In genomic region chr9:126805546-126806262, GRCh38 we compare ENCODE assay signal across 8 cellular contexts. TPM values are rescaled to one million over a fixed set of nuclear protein-coding genes. Genes with fewer than 3 reads are reported as not detected.
A peak's percentile ranks its signal among the peaks of the same experiment; 100 is the strongest.
DNase-seq lines count a peak whose midpoint lies in the region; ATAC-seq and TF ChIP-seq lines count a peak whose summit lies in the region.

No MANE protein-coding gene starts in this region.

- peaks cover 8% of the 10 kb centered on the region for H3K36me3 Mint-ChIP-seq in activated CD4-positive, alpha-beta T cell treated with anti-CD3 and anti-CD28 coated beads, Interleukin-2, amount 10 ng/mL, durations not matched to agents 7 days and 5 days (ENCODE audit: low read depth)
- H3K36me3 Mint-ChIP-seq in stimulated activated effector memory CD8-positive, alpha-beta T cell treated with anti-CD3 and anti-CD28 coated beads, Interleukin-12 subunit alpha, Interleukin-12 subunit beta, amount 100 ng/mL, for 72 hours = peaks cover 65% of the 10 kb centered on the region

- DNase-seq in ELF-1 (ENCODE audit: low read depth, low spot score) (peak; percentile 37), LNCaP clone FGC (ENCODE audit: low read depth) (no peak), cerebellum (ENCODE audit: low spot score) (no peak)
- peak; percentile 80 for DNase-seq in activated CD4-positive, alpha-beta T cell treated with anti-CD3 and anti-CD28 coated beads, Interleukin-2, amount 10 ng/mL, durations not matched to agents 7 days and 5 days
- DNase-seq in effector CD4-positive, alpha-beta T cell = peak; percentile 74
- DNase-seq in stimulated activated effector memory CD8-positive, alpha-beta T cell treated with anti-CD3 and anti-CD28 coated beads, Interleukin-12 subunit alpha, Interleukin-12 subunit beta, amount 100 ng/mL, for 72 hours (ENCODE audit: low spot score in 2 of 2) = peak; percentile 58 to 88

- H3K4me3 Mint-ChIP-seq in activated CD4-positive, alpha-beta T cell treated with anti-CD3 and anti-CD28 coated beads, Interleukin-2, amount 10 ng/mL, durations not matched to agents 7 days and 5 days = peak overlapping the region; percentile 92
- peak overlapping the region; percentile 90 for H3K4me3 Mint-ChIP-seq in stimulated activated effector memory CD8-positive, alpha-beta T cell treated with anti-CD3 and anti-CD28 coated beads, Interleukin-12 subunit alpha, Interleukin-12 subunit beta, amount 100 ng/mL, for 72 hours

- POLR2A ChIA-PET in activated CD4-positive, alpha-beta T cell treated with anti-CD3 and anti-CD28 coated beads, Interleukin-2, amount 10 ng/mL, durations not matched to agents 7 days and 5 days (lab: Charles Lee) = interaction anchor here (0.5 kb wide), 2 partner anchors 109 to 646 kb away, joined by 3 to 4 read pairs; partner anchors contain the start of genes LRSAM1, RALGPS1 and RPL12

- peak overlapping the region; percentile 94 to 95 for H3K9ac ChIP-seq in mucosa of rectum (ENCODE audit: low read depth in 1 of 2, low read length in 2 of 2)

- H3K27ac ChIP-seq in mucosa of rectum (ENCODE audit: low read depth in 2 of 2, low read length in 2 of 2) = peak overlapping the region; percentile 90

- H3K27me3 Mint-ChIP-seq in activated CD4-positive, alpha-beta T cell treated with anti-CD3 and anti-CD28 coated beads, Interleukin-2, amount 10 ng/mL, durations not matched to agents 7 days and 5 days = no peaks in the 10 kb centered on the region

- peaks cover 42% of the 10 kb centered on the region for H3K4me1 Mint-ChIP-seq in activated CD4-positive, alpha-beta T cell treated with anti-CD3 and anti-CD28 coated beads, Interleukin-2, amount 10 ng/mL, durations not matched to agents 7 days and 5 days
- peaks cover 33% of the 10 kb centered on the region for H3K4me1 Mint-ChIP-seq in stimulated activated effector memory CD8-positive, alpha-beta T cell treated with anti-CD3 and anti-CD28 coated beads, Interleukin-12 subunit alpha, Interleukin-12 subunit beta, amount 100 ng/mL, for 72 hours

- CTCF ChIA-PET in activated CD4-positive, alpha-beta T cell treated with anti-CD3 and anti-CD28 coated beads, Interleukin-2, amount 10 ng/mL, durations not matched to agents 7 days and 5 days (lab: Charles Lee) = interaction anchor here (1.2 to 2.1 kb wide), 6 partner anchors 13 to 60 kb away, joined by 3 to 8 read pairs (median 4); no protein-coding TSS in a partner anchor

- ATAC-seq in GM21723 (IDR thresholded peaks at IDR 0.05; ENCODE audit: unreplicated experiment) = peak; percentile 72
- peak; percentile 97 for ATAC-seq in stimulated activated effector memory CD8-positive, alpha-beta T cell treated with anti-CD3 and anti-CD28 coated beads, Interleukin-12 subunit alpha, Interleukin-12 subunit beta, amount 100 ng/mL, for 72 hours

- no peaks in the 10 kb centered on the region for H3K27me3 ChIP-seq in mucosa of rectum (ENCODE audit: control insufficient read depth in 2 of 2, insufficient read depth in 2 of 2, low read length in 2 of 2)

- peaks cover 6 to 7% of the 10 kb centered on the region in 2 donors for H3K36me3 ChIP-seq in mucosa of rectum (ENCODE audit: control insufficient read depth in 2 of 2, insufficient read depth in 2 of 2, low read length in 2 of 2)

- H3K9me3 Mint-ChIP-seq in activated CD4-positive, alpha-beta T cell treated with anti-CD3 and anti-CD28 coated beads, Interleukin-2, amount 10 ng/mL, durations not matched to agents 7 days and 5 days = peaks cover 4% of the 10 kb centered on the region
- H3K9me3 Mint-ChIP-seq in stimulated activated effector memory CD8-positive, alpha-beta T cell treated with anti-CD3 and anti-CD28 coated beads, Interleukin-12 subunit alpha, Interleukin-12 subunit beta, amount 100 ng/mL, for 72 hours = peaks cover 2% of the 10 kb centered on the region

- peak overlapping the region; percentile 96 for H3K4me3 ChIP-seq in LNCaP clone FGC (ENCODE audit: low read depth, low read length)
- H3K4me3 ChIP-seq in mucosa of rectum (ENCODE audit: low read length in 2 of 2) = peak overlapping the region; percentile 96 to 98

- H3K27ac Mint-ChIP-seq in activated CD4-positive, alpha-beta T cell treated with anti-CD3 and anti-CD28 coated beads, Interleukin-2, amount 10 ng/mL, durations not matched to agents 7 days and 5 days = peak overlapping the region; percentile 98
- H3K27ac Mint-ChIP-seq in stimulated activated effector memory CD8-positive, alpha-beta T cell treated with anti-CD3 and anti-CD28 coated beads, Interleukin-12 subunit alpha, Interleukin-12 subunit beta, amount 100 ng/mL, for 72 hours = peak overlapping the region; percentile 98

- H3K4me1 ChIP-seq in mucosa of rectum (ENCODE audit: control insufficient read depth in 2 of 2, insufficient read depth in 2 of 2, low read length in 2 of 2) = peaks cover 13 to 16% of the 10 kb centered on the region in 2 donors

- no peak for TF ChIP-seq CTCF in LNCaP clone FGC (IDR thresholded peaks at IDR 0.05; ENCODE audit: control insufficient read depth, extremely low read depth, insufficient read depth)

- no peaks in the 10 kb centered on the region for H3K9me3 ChIP-seq in mucosa of rectum (ENCODE audit: control insufficient read depth in 2 of 2, low read length in 2 of 2)

RNA-seq across cellular contexts. Expression of gene ZBTB43, which starts 0.9 kb away (rescaled TPM):
- 10 to 100 TPM; 17.0 to 21.0 TPM for total RNA-seq in activated CD4-positive, alpha-beta T cell treated with anti-CD3 and anti-CD28 coated beads, Interleukin-2, amount 10 ng/mL, durations not matched to agents 7 days and 5 days
- 15.1 TPM for total RNA-seq in cerebellum

RNA-seq across cellular contexts. Expression of gene ZBTB34, which starts 54.7 kb away (rescaled TPM):
- total RNA-seq in activated CD4-positive, alpha-beta T cell treated with anti-CD3 and anti-CD28 coated beads, Interleukin-2, amount 10 ng/mL, durations not matched to agents 7 days and 5 days = 1 to 10 TPM; 8.3 to 8.7 TPM
- total RNA-seq in cerebellum = 30.0 TPM

Comparison
In these comparisons a context has a peak if more than half of its experiments do, and no peak if none do; other contexts are left out.
1. DNase-seq: peak in ELF-1 (single experiment), activated CD4-positive, alpha-beta T cell treated with anti-CD3 and anti-CD28 coated beads, Interleukin-2, amount 10 ng/mL, durations not matched to agents 7 days and 5 days (single experiment), effector CD4-positive, alpha-beta T cell (single experiment) and stimulated activated effector memory CD8-positive, alpha-beta T cell treated with anti-CD3 and anti-CD28 coated beads, Interleukin-12 subunit alpha, Interleukin-12 subunit beta, amount 100 ng/mL, for 72 hours (2 of 2); none in LNCaP clone FGC (single experiment) and cerebellum (single experiment).